Comparison of ENCODE assay signal across 10 cellular contexts in genomic region chr20:21521596-21522478, GRCh38. TPM values are rescaled to one million over a fixed set of nuclear protein-coding genes. Genes with fewer than 3 reads are reported as not detected.
A peak's percentile ranks its signal among the peaks of the same experiment; 100 is the strongest.
DNase-seq lines count a peak whose midpoint lies in the region; ATAC-seq and TF ChIP-seq lines count a peak whose summit lies in the region.
"Had no signal": no experiment of that assay in that cellular context is flagged by ENCODE, and none has a peak within 500 bp of the region (broad histone marks: within the 10 kb centered on the region; RNA-seq: fewer than 3 reads in every experiment).

No MANE protein-coding gene starts in this region.

- H3K27ac ChIP-seq in iPS DF 6.9 (ENCODE audit: low read length), result no peak overlapping the region
- no peak overlapping the region for H3K27ac ChIP-seq in gastrocnemius medialis
- no peak overlapping the region for H3K27ac ChIP-seq in SJCRH30

- H3K4me3 ChIP-seq in iPS DF 6.9 (ENCODE audit: low read length) (peak overlapping the region; percentile 24; the same call in 1 of the 2 replicates), gastrocnemius medialis (peak overlapping the region in 3 of 4 donors; percentile 24 to 32 (median 29)), SJCRH30 (no peak overlapping the region)

- H3K9me3 ChIP-seq in iPS DF 6.9 (ENCODE audit: control insufficient read depth, insufficient read depth, low read length) (no peaks in the 10 kb centered on the region), gastrocnemius medialis (no peaks in the 10 kb centered on the region), SJCRH30 (replicated peaks) (no peaks in the 10 kb centered on the region)

- intact Hi-C loops in gastrocnemius medialis (cut with DNase I; ENCODE audit: low total_unique reads), result no loop called here

- ATAC-seq in gastrocnemius medialis, result no peak
- ATAC-seq: natural killer cell had no signal

- DNase-seq in activated CD4-positive, alpha-beta T cell treated with anti-CD3 and anti-CD28 coated beads for 48 hours, result peak; percentile 17
- DNase-seq in activated CD4-positive, alpha-beta T cell treated with anti-CD3 and anti-CD28 coated beads for 1 hour, result no peak
- DNase-seq in NCI-H774 (lab: John Stamatoyannopoulos, UW) (peak; percentile 19), iPS DF 6.9 (ENCODE audit: low read depth, low spot score) (no peak), gastrocnemius medialis (no peak), occipital lobe (lab: John Stamatoyannopoulos, UW) (no peak), SJCRH30 (no peak), AG08396 (ENCODE audit: low spot score) (no peak)
- DNase-seq: natural killer cell had no signal

- WGBS in iPS DF 6.9 (ENCODE audit: insufficient coverage, insufficient read length), result no CpG with 5 or more reads among the region's 104 CpGs

- no peak for TF ChIP-seq POLR2A in gastrocnemius medialis (IDR thresholded peaks at IDR 0.05)

- no peaks in the 10 kb centered on the region for H3K36me3 ChIP-seq in iPS DF 6.9 (ENCODE audit: control insufficient read depth, insufficient read depth, low read length)
- no peaks in the 10 kb centered on the region for H3K36me3 ChIP-seq in gastrocnemius medialis
- H3K36me3 ChIP-seq in SJCRH30, result no peaks in the 10 kb centered on the region

- H3K27me3 ChIP-seq in iPS DF 6.9 (ENCODE audit: control insufficient read depth, insufficient read depth, low read length), result peaks cover 86% of the 10 kb centered on the region
- H3K27me3 ChIP-seq in gastrocnemius medialis, result peaks cover 90 to 98% (median 92%) of the 10 kb centered on the region in 3 donors
- peaks cover 3% of the 10 kb centered on the region; the same call in 1 of the 2 replicates for H3K27me3 ChIP-seq in SJCRH30

- H3K4me1 ChIP-seq in iPS DF 6.9 (ENCODE audit: control insufficient read depth, insufficient read depth, low read length) (peaks cover 3% of the 10 kb centered on the region), gastrocnemius medialis (peaks cover 5 to 18% of the 10 kb centered on the region in 2 donors), SJCRH30 (no peaks in the 10 kb centered on the region)

- in situ Hi-C loops in gastrocnemius medialis (cut with MboI; ENCODE audit: low sequenced_read_pairs in 4 of 4), result no loop called here

- TF ChIP-seq CTCF in gastrocnemius medialis (IDR thresholded peaks at IDR 0.05 in 4 of 5, conservative IDR thresholded peaks at IDR 0.05 in 1 of 5), result no peak

RNA-seq across cellular contexts. Expression of gene NKX2-2, which starts 8.0 kb away (rescaled TPM):
- total RNA-seq in gastrocnemius medialis (not detected), occipital lobe (0.31 TPM)
- total RNA-seq in SJCRH30 (2014; rRNA removed; shearing (Covaris generic)), result not detected in 2 replicates
- total RNA-seq: glomerular endothelial cell, natural killer cell had no signal

Comparison
In these comparisons a context has a peak if more than half of its experiments do, and no peak if none do; other contexts are left out.
1. DNase-seq: peak in activated CD4-positive, alpha-beta T cell treated with anti-CD3 and anti-CD28 coated beads for 48 hours (single experiment) and NCI-H774 (single experiment); none in activated CD4-positive, alpha-beta T cell treated with anti-CD3 and anti-CD28 coated beads for 1 hour (single experiment), iPS DF 6.9 (single experiment), gastrocnemius medialis (0 of 2), occipital lobe (single experiment), SJCRH30 (0 of 2) and AG08396 (single experiment).